In genomic region chr3:57939776-57940175, GRCh38 we compare ENCODE assay signal across 22 cellular contexts.
"Had no signal": no experiment of that assay in that cellular context is flagged by ENCODE, and none has a peak within 500 bp of the region (broad histone marks: within the 10 kb centered on the region; RNA-seq: fewer than 3 reads in every experiment).

No MANE protein-coding gene starts in this region.

- H3K4me1 ChIP-seq: upper lobe of right lung had no signal

- H3K4me1 Mint-ChIP-seq: activated CD4-positive, alpha-beta T cell treated with anti-CD3 and anti-CD28 coated beads, Interleukin-2, amount 10 ng/mL, durations not matched to agents 7 days and 5 days; natural killer cell had no signal

- ATAC-seq: activated CD4-positive, CD25-positive, alpha-beta regulatory T cell treated with anti-CD3 and anti-CD28 coated beads, Interleukin-2, amount 50 U/mL, for 24 hours; activated CD8-positive, alpha-beta T cell treated with anti-CD3 and anti-CD28 coated beads, Interleukin-2, amount 10 ng/mL, durations not matched to agents 7 days and 5 days; gastrocnemius medialis; natural killer cell; upper lobe of right lung had no signal

- H3K27me3 Mint-ChIP-seq: activated T-cell treated with anti-CD3 and anti-CD28 coated beads, Interleukin-2, amount 50 U/mL, for 24 hours had no signal

- H3K36me3 Mint-ChIP-seq: natural killer cell had no signal

- H3K9me3 Mint-ChIP-seq: activated T-helper 2 cell treated with anti-CD3 and anti-CD28 coated beads, Interferon-gamma antibody, Interleukin-2, Interleukin-4, amounts not matched to agents 10 μg/mL and 5 μg/mL and 100 μg/mL, durations not matched to agents 14 hours and 24 hours and 36 hours; natural killer cell had no signal

- H3K4me3 ChIP-seq: ascending aorta, breast epithelium, gastrocnemius medialis, left ventricle myocardium inferior, skin epidermis, stomach, upper lobe of right lung had no signal

- H3K36me3 ChIP-seq: breast epithelium, gastrocnemius medialis, left ventricle myocardium inferior, upper lobe of right lung had no signal

- H3K27me3 ChIP-seq: ascending aorta, breast epithelium, gastrocnemius medialis, stomach, upper lobe of right lung had no signal

- H3K9me3 ChIP-seq: ascending aorta, breast epithelium, gastrocnemius medialis, upper lobe of right lung had no signal

- H3K4me3 Mint-ChIP-seq: activated CD4-positive, alpha-beta T cell treated with anti-CD3 and anti-CD28 coated beads, Interleukin-2, amount 10 ng/mL, durations not matched to agents 7 days and 5 days; activated CD8-positive, alpha-beta T cell treated with anti-CD3 and anti-CD28 coated beads, Interleukin-2, amount 10 ng/mL, durations not matched to agents 7 days and 5 days; activated T-cell treated with anti-CD3 and anti-CD28 coated beads, Interleukin-2, amount 50 U/mL, for 24 hours; natural killer cell had no signal

- DNase-seq: activated CD4-positive, alpha-beta T cell treated with anti-CD3 and anti-CD28 coated beads, Interleukin-2, amount 10 ng/mL, durations not matched to agents 7 days and 5 days; activated CD8-positive, alpha-beta T cell treated with anti-CD3 and anti-CD28 coated beads, Interleukin-2, amount 10 ng/mL, durations not matched to agents 7 days and 5 days; activated naive CD4-positive, alpha-beta T cell treated with anti-CD3 and anti-CD28 coated beads, Interleukin-2, amount 50 U/mL, for 16 hours; activated T-cell treated with anti-CD3 and anti-CD28 coated beads, Interleukin-2, amount 50 U/mL, for 24 hours; cerebellar nuclear complex; dermis blood vessel endothelial cell; effector memory CD4-positive, alpha-beta T cell; gastrocnemius medialis; kidney; left ventricle myocardium inferior; natural killer cell; occipital lobe; retina; stimulated activated CD4-positive, alpha-beta T cell treated with anti-CD3 and anti-CD28 coated beads, Interleukin-2, amount 100 ng/mL, for 48 hours; stomach; T1000; upper lobe of right lung had no signal

- H3K27ac ChIP-seq: breast epithelium, gastrocnemius medialis, left ventricle myocardium inferior, upper lobe of right lung had no signal

- H3K27ac Mint-ChIP-seq: activated CD4-positive, alpha-beta T cell treated with anti-CD3 and anti-CD28 coated beads, Interleukin-2, amount 10 ng/mL, durations not matched to agents 7 days and 5 days; activated CD8-positive, alpha-beta T cell treated with anti-CD3 and anti-CD28 coated beads, Interleukin-2, amount 10 ng/mL, durations not matched to agents 7 days and 5 days; activated T-cell treated with anti-CD3 and anti-CD28 coated beads, Interleukin-2, amount 50 U/mL, for 24 hours; activated T-helper 2 cell treated with anti-CD3 and anti-CD28 coated beads, Interferon-gamma antibody, Interleukin-2, Interleukin-4, amounts not matched to agents 10 μg/mL and 5 μg/mL and 100 μg/mL, durations not matched to agents 14 hours and 24 hours and 36 hours; natural killer cell had no signal
